ENCODE assay signal across 26 cellular contexts in genomic region chr11:5736396-5736795, GRCh38. TPM values are rescaled to one million over a fixed set of nuclear protein-coding genes. Genes with fewer than 3 reads are reported as not detected.
"Had no signal": no experiment of that assay in that cellular context is flagged by ENCODE, and none has a peak within 500 bp of the region (broad histone marks: within the 10 kb centered on the region; RNA-seq: fewer than 3 reads in every experiment).

TSS of gene OR56B1 (plus strand) at chr11:5736448. CDS start at chr11:5736517, 69 bp downstream.

- H3K36me3 ChIP-seq: colonic mucosa, left lung, sigmoid colon, thyroid gland had no signal

- H3K4me1 ChIP-seq: body of pancreas, colonic mucosa, left lung, sigmoid colon, spleen, thyroid gland had no signal

- H3K4me3 Mint-ChIP-seq: activated CD4-positive, alpha-beta T cell treated with anti-CD3 and anti-CD28 coated beads, Interleukin-2, amount 10 ng/mL, durations not matched to agents 24 days and 14 days; activated CD8-positive, alpha-beta T cell treated with anti-CD3 and anti-CD28 coated beads for 36 hours; activated T-helper 17 cell treated with anti-CD3 and anti-CD28 coated beads, Interleukin-2, amount 50 U/mL, for 72 hours; central memory CD8-positive, alpha-beta T cell; endodermal cell; nephron progenitor cell; T-cell had no signal

- H3K79me2 ChIP-seq: hepatocyte had no signal

- H3K4me2 ChIP-seq: hepatocyte had no signal

- H3K4me1 Mint-ChIP-seq: activated CD4-positive, alpha-beta T cell treated with anti-CD3 and anti-CD28 coated beads, Interleukin-2, amount 10 ng/mL, durations not matched to agents 24 days and 14 days; activated T-helper 17 cell treated with anti-CD3 and anti-CD28 coated beads, Interleukin-2, amount 50 U/mL, for 72 hours; central memory CD8-positive, alpha-beta T cell; endodermal cell; T-cell had no signal

- H2AFZ ChIP-seq: hepatocyte had no signal

- H3K9me3 ChIP-seq: colonic mucosa, sigmoid colon, thyroid gland had no signal

- ATAC-seq: activated CD8-positive, alpha-beta T cell treated with anti-CD3 and anti-CD28 coated beads for 36 hours; activated T-helper 17 cell treated with anti-CD3 and anti-CD28 coated beads, Interleukin-2, amount 50 U/mL, for 72 hours; body of pancreas; T-cell had no signal

- H3K27ac Mint-ChIP-seq: activated CD4-positive, alpha-beta T cell treated with anti-CD3 and anti-CD28 coated beads, Interleukin-2, amount 10 ng/mL, durations not matched to agents 24 days and 14 days; activated CD8-positive, alpha-beta T cell treated with anti-CD3 and anti-CD28 coated beads for 36 hours; activated T-helper 17 cell treated with anti-CD3 and anti-CD28 coated beads, Interleukin-2, amount 50 U/mL, for 72 hours; endodermal cell; nephron progenitor cell; T-cell had no signal

- DNase-seq: activated CD4-positive, alpha-beta T cell treated with anti-CD3 and anti-CD28 coated beads, Interleukin-2, amount 10 ng/mL, durations not matched to agents 24 days and 14 days; activated CD8-positive, alpha-beta T cell treated with anti-CD3 and anti-CD28 coated beads for 36 hours; activated naive CD4-positive, alpha-beta T cell treated with Interleukin-2 at 50 U/mL for 16 hours; activated T-cell treated with anti-CD3 and anti-CD28 coated beads, Interleukin-2, amount 50 U/mL, for 1 hour; body of pancreas; colonic mucosa; endodermal cell; left lung; midbrain; nephron progenitor cell; nucleus accumbens; posterior cingulate gyrus; sigmoid colon; spleen; stimulated activated CD8-positive, alpha-beta memory T cell treated with anti-CD3 and anti-CD28 coated beads, Interleukin-4, amount 100 ng/mL, for 48 hours; stimulated activated naive CD4-positive, alpha-beta T cell; T-cell; T1000; thyroid gland had no signal

- H3K27ac ChIP-seq: body of pancreas, colonic mucosa, hepatocyte, left lung, sigmoid colon, spleen, thyroid gland had no signal

- H3K4me3 ChIP-seq: body of pancreas, colonic mucosa, hepatocyte, left lung, sigmoid colon, spleen, thyroid gland had no signal

- H3K27me3 ChIP-seq: body of pancreas, colonic mucosa, hepatocyte, left lung, sigmoid colon, spleen, thyroid gland had no signal

- H3K27me3 Mint-ChIP-seq: activated CD4-positive, alpha-beta T cell treated with anti-CD3 and anti-CD28 coated beads, Interleukin-2, amount 10 ng/mL, durations not matched to agents 24 days and 14 days; activated CD8-positive, alpha-beta T cell treated with anti-CD3 and anti-CD28 coated beads for 36 hours; activated T-helper 17 cell treated with anti-CD3 and anti-CD28 coated beads, Interleukin-2, amount 50 U/mL, for 72 hours had no signal

RNA-seq across cellular contexts. Expression of gene OR56B1, which starts in this region (rescaled TPM):
- total RNA-seq: body of pancreas, colonic mucosa, endodermal cell, epithelial cell of proximal tubule, hepatocyte, left lung, lung microvascular endothelial cell, renal cortical epithelial cell, thyroid gland had no signal
- polyA plus RNA-seq: hepatocyte, keratinocyte had no signal
